ENCODE assay signal across 9 cellular contexts in genomic region chr20:34675993-34676641, GRCh38. TPM values are rescaled to one million over a fixed set of nuclear protein-coding genes. Genes with fewer than 3 reads are reported as not detected.
DNase-seq lines count a peak whose midpoint lies in the region; ATAC-seq, FAIRE-seq and TF ChIP-seq lines count a peak whose summit lies in the region.
"Had no signal": no experiment of that assay in that cellular context is flagged by ENCODE, and none has a peak within 500 bp of the region (broad histone marks: within the 10 kb centered on the region; RNA-seq: fewer than 3 reads in every experiment).

No MANE protein-coding gene starts in this region.

- FAIRE-seq in HepG2 (lab: Jason Lieb, UNC): no peak
- FAIRE-seq: endometrium had no signal

- H3K4me1 ChIP-seq in HepG2 (ENCODE audit: insufficient read depth, low read length) (peaks cover 29% of the 10 kb centered on the region), tibial nerve (peaks cover 0 to 22% (median 11%) of the 10 kb centered on the region in 4 donors)

- H3K27me3 Mint-ChIP-seq in activated naive CD4-positive, alpha-beta T cell treated with anti-CD3 and anti-CD28 coated beads for 36 hours (ENCODE audit: low read depth): no peaks in the 10 kb centered on the region
- no peaks in the 10 kb centered on the region for H3K27me3 Mint-ChIP-seq in activated naive CD8-positive, alpha-beta T cell treated with anti-CD3 and anti-CD28 coated beads, Interleukin-2, amount 50 U/mL, for 24 hours

- POLR2A ChIA-PET in HepG2 (lab: Yijun Ruan, JAX): interaction anchor here (1.2 to 2.6 kb wide), 9 partner anchors 23 to 375 kb away, joined by 3 to 43 read pairs (median 6); partner anchors contain the start of genes DYNLRB1 and TP53INP2

- no peak for TF ChIP-seq POLR2A in HepG2 (IDR thresholded peaks at IDR 0.05; ENCODE audit: insufficient read depth in 1 of 2, low read depth in 2 of 2, low read length in 2 of 2)
- TF ChIP-seq POLR2A in tibial nerve (IDR thresholded peaks at IDR 0.05): no peak

- H3K9me3 ChIP-seq in HepG2 (ENCODE audit: low read length): no peaks in the 10 kb centered on the region
- H3K9me3 ChIP-seq in tibial nerve: no peaks in the 10 kb centered on the region

- H3K36me3 ChIP-seq in HepG2 (replicated peaks in 1 of 2; ENCODE audit: control insufficient read depth in 1 of 2, insufficient read depth in 2 of 2, low read length in 2 of 2) (no peaks in the 10 kb centered on the region), tibial nerve (no peaks in the 10 kb centered on the region)

- H3K27ac ChIP-seq in HepG2 (ENCODE audit: extremely low read length, insufficient read depth, low read length) (peak overlapping the region; percentile 86), tibial nerve (peak overlapping the region; percentile 34 to 89 (median 86))

- H3K27me3 ChIP-seq in HepG2 (ENCODE audit: control insufficient read depth in 1 of 2, insufficient read depth in 2 of 2, low read length in 2 of 2) (peaks cover 0 to 4% of the 10 kb centered on the region in 2 experiments; a peak in 1 of 5 replicates), tibial nerve (no peaks in the 10 kb centered on the region)

- WGBS in HepG2 (ENCODE audit: low lambda C conversion rate): 2% methylated on average over 14 of the region's 14 CpGs
- WGBS in tibial nerve, 2 donors: 1% methylated on average over 14 of the region's 14 CpGs

- in situ Hi-C loops in HepG2 (cut with HindIII; ENCODE audit: extremely low pct_ligation_motif_present, low pct_unique_long_range_greater_than_20kb): loop anchor here (5.0 kb wide), 1 partner anchor 54 kb away; no protein-coding TSS in a partner anchor

- intact Hi-C loops in activated naive CD4-positive, alpha-beta T cell treated with anti-CD3 and anti-CD28 coated beads for 36 hours (cut with micrococcal nuclease): loop anchor here (2.0 to 5.0 kb wide), 4 partner anchors 159 to 1184 kb away; partner anchors contain the start of genes CBFA2T2, CHMP4B, DYNLRB1 and ITCH
- intact Hi-C loops in HepG2 (cut with micrococcal nuclease; ENCODE audit: unreplicated experiment): loop anchor here (1.0 kb wide), 1 partner anchor 28 kb away; the partner anchor contains the start of gene TP53INP2

- no peak for TF ChIP-seq CTCF in HepG2 (CRISPR knock-in tag; IDR thresholded peaks at IDR 0.05)
- no peak for TF ChIP-seq CTCF in tibial nerve (IDR thresholded peaks at IDR 0.05)
- TF ChIP-seq CTCF in GM20000 (IDR thresholded peaks at IDR 0.05; ENCODE audit: extremely low read depth, missing control alignments): no peak

- no peaks in the 10 kb centered on the region for H3K9me3 Mint-ChIP-seq in activated naive CD4-positive, alpha-beta T cell treated with anti-CD3 and anti-CD28 coated beads for 36 hours
- no peaks in the 10 kb centered on the region for H3K9me3 Mint-ChIP-seq in activated naive CD8-positive, alpha-beta T cell treated with anti-CD3 and anti-CD28 coated beads, Interleukin-2, amount 50 U/mL, for 24 hours

- no peak for ATAC-seq in activated naive CD8-positive, alpha-beta T cell treated with anti-CD3 and anti-CD28 coated beads, Interleukin-2, amount 50 U/mL, for 24 hours
- no peak for ATAC-seq in HepG2
- no peak for ATAC-seq in GM21367 (IDR thresholded peaks at IDR 0.05; ENCODE audit: unreplicated experiment)

- DNase-seq in activated naive CD4-positive, alpha-beta T cell treated with anti-CD3 and anti-CD28 coated beads for 36 hours: peak; percentile 4
- DNase-seq in activated naive CD4-positive, alpha-beta T cell (lab: John Stamatoyannopoulos, UW): no peak
- no peak for DNase-seq in activated naive CD8-positive, alpha-beta T cell treated with anti-CD3 and anti-CD28 coated beads, Interleukin-2, amount 50 U/mL, for 24 hours
- DNase-seq in HepG2 (ENCODE audit: low spot score) (no peak), tibial nerve (ENCODE audit: low spot score in 2 of 2) (no peak), GM20000 (ENCODE audit: low spot score) (no peak)
- no peak for DNase-seq in activated CD4-positive, CD25-positive, alpha-beta regulatory T cell treated with anti-CD3 and anti-CD28 coated beads, Interleukin-2, amount 50 U/mL, for 72 hours

- peak overlapping the region; percentile 81 for H3K9ac ChIP-seq in HepG2 (ENCODE audit: insufficient read depth, low read depth, low read length)

- peak overlapping the region; percentile 90 for H3K27ac Mint-ChIP-seq in activated naive CD4-positive, alpha-beta T cell treated with anti-CD3 and anti-CD28 coated beads for 36 hours
- peak overlapping the region; percentile 98 for H3K27ac Mint-ChIP-seq in activated naive CD8-positive, alpha-beta T cell treated with anti-CD3 and anti-CD28 coated beads, Interleukin-2, amount 50 U/mL, for 24 hours

- no peaks in the 10 kb centered on the region for H3K36me3 Mint-ChIP-seq in activated naive CD4-positive, alpha-beta T cell treated with anti-CD3 and anti-CD28 coated beads for 36 hours (ENCODE audit: low read depth)
- H3K36me3 Mint-ChIP-seq in activated naive CD8-positive, alpha-beta T cell treated with anti-CD3 and anti-CD28 coated beads, Interleukin-2, amount 50 U/mL, for 24 hours (ENCODE audit: low read depth): peaks cover 5% of the 10 kb centered on the region

- TF ChIP-seq EP300 in HepG2 (IDR thresholded peaks at IDR 0.05; ENCODE audit: low read depth in 2 of 2, low read length in 2 of 2) (no peak), HepG2 (CRISPR knock-in tag; IDR thresholded peaks at IDR 0.05; ENCODE audit: borderline replicate concordance) (no peak), tibial nerve (IDR thresholded peaks at IDR 0.05) (no peak)

- TF ChIP-seq RAD21 in HepG2 (CRISPR knock-in tag; IDR thresholded peaks at IDR 0.05): 0 out of 2 replicates have a peak, but pooled peaks have one; percentile 32

- no peak overlapping the region for H2AFZ ChIP-seq in HepG2 (ENCODE audit: low read length)

- H3K4me3 ChIP-seq in HepG2 (replicated peaks in 1 of 3; ENCODE audit: insufficient read depth in 1 of 3, low read depth in 2 of 3, low read length in 3 of 3) (peak overlapping the region; percentile 87 to 96 (median 89)), tibial nerve (peak overlapping the region; percentile 59 to 92 (median 80))

- TSS peak; percentile 82 for BruUV-seq in HepG2 (replicated peaks; lab: Mats Ljungman, UMichigan)

- H3K4me3 Mint-ChIP-seq in activated naive CD4-positive, alpha-beta T cell treated with anti-CD3 and anti-CD28 coated beads for 36 hours: peak overlapping the region; percentile 97
- peak overlapping the region; percentile 94 for H3K4me3 Mint-ChIP-seq in activated naive CD8-positive, alpha-beta T cell treated with anti-CD3 and anti-CD28 coated beads, Interleukin-2, amount 50 U/mL, for 24 hours

- CTCF ChIA-PET in activated naive CD4-positive, alpha-beta T cell treated with anti-CD3 and anti-CD28 coated beads for 36 hours (lab: Charles Lee): interaction anchor here (1.2 kb wide), 1 partner anchor 565 kb away, joined by 7 read pairs; no protein-coding TSS in a partner anchor
- CTCF ChIA-PET in HepG2 (lab: Yijun Ruan, JAX; ENCODE audit: low intra/inter-chr PET ratio, low total read pairs): interaction anchor here (1.3 kb wide), 1 partner anchor 55 kb away, joined by 5 read pairs; no protein-coding TSS in a partner anchor

- peaks cover 25% of the 10 kb centered on the region for H3K79me2 ChIP-seq in HepG2 (ENCODE audit: insufficient read depth, low read length)

- H3K4me2 ChIP-seq in HepG2 (ENCODE audit: low read depth, low read length): peak overlapping the region; percentile 93

- H3K4me1 Mint-ChIP-seq in activated naive CD4-positive, alpha-beta T cell treated with anti-CD3 and anti-CD28 coated beads for 36 hours (ENCODE audit: low read depth): peaks cover 29% of the 10 kb centered on the region
- peaks cover 29% of the 10 kb centered on the region for H3K4me1 Mint-ChIP-seq in activated naive CD8-positive, alpha-beta T cell treated with anti-CD3 and anti-CD28 coated beads, Interleukin-2, amount 50 U/mL, for 24 hours

- peaks cover 3% of the 10 kb centered on the region; the same call in 1 of the 2 replicates for H4K20me1 ChIP-seq in HepG2 (ENCODE audit: insufficient read depth, low read length)

RNA-seq across cellular contexts. Expression of gene PIGU, which starts 0.8 kb away (rescaled TPM):
- total RNA-seq in activated naive CD4-positive, alpha-beta T cell treated with anti-CD3 and anti-CD28 coated beads for 36 hours: 10 to 100 TPM; 18.8 to 18.9 TPM
- total RNA-seq in HepG2 (2016; rRNA removed; fragmentation: Illumina TruSeq; extraction: Trizol) (27.1 and 45.5 TPM in 2 replicates), tibial nerve (10 to 100 TPM; 20.6 to 31.5 (median 27.7) TPM)
- 7.9 and 10.2 TPM in 2 replicates for total RNA-seq in HepG2 (2016; cell fraction: cytosol; rRNA removed; fragmentation: Illumina TruSeq; extraction: Trizol; ENCODE audit: low read depth)
- 22.7 and 40.7 TPM in 2 replicates for total RNA-seq in HepG2 (2016; cell fraction: insoluble cytoplasmic fraction; rRNA removed; fragmentation: Illumina TruSeq; extraction: Trizol)
- 13.9 and 15.8 TPM in 2 replicates for total RNA-seq in HepG2 (2016; cell fraction: membrane; rRNA removed; fragmentation: Illumina TruSeq; extraction: Trizol)
- 46.7 and 53.0 TPM in 2 replicates for total RNA-seq in HepG2 (2016; cell fraction: nucleus; rRNA removed; fragmentation: Illumina TruSeq; extraction: Trizol)
- polyA plus RNA-seq in HepG2 (2011; rRNA removed): 175 and 231 TPM in 2 replicates
- 173 and 228 TPM in 2 replicates for polyA plus RNA-seq in HepG2 (2011; cell fraction: cytosol; rRNA removed)
- 61.5 and 68.6 TPM in 2 replicates for polyA plus RNA-seq in HepG2 (2011; cell fraction: nucleus; rRNA removed)
- polyA plus RNA-seq in HepG2 (2012): 58.5 and 63.1 TPM in 2 replicates
- 12.5 and 12.8 TPM in 2 replicates for polyA plus RNA-seq in HepG2 (2016; cell fraction: cytosol; fragmentation: Illumina TruSeq; extraction: Trizol; ENCODE audit: low read depth)
- 38.7 and 42.6 TPM in 2 replicates for polyA plus RNA-seq in HepG2 (2016; cell fraction: insoluble cytoplasmic fraction; fragmentation: Illumina TruSeq; extraction: Trizol; ENCODE audit: low read depth)
- polyA plus RNA-seq in HepG2 (2016; cell fraction: membrane; fragmentation: Illumina TruSeq; extraction: Trizol; ENCODE audit: low read depth): 20.5 and 21.1 TPM in 2 replicates
- 88.7 and 94.6 TPM in 2 replicates for polyA plus RNA-seq in HepG2 (2016; cell fraction: nucleus; fragmentation: Illumina TruSeq; extraction: Trizol; ENCODE audit: insufficient read depth, low read depth)
- polyA minus RNA-seq in HepG2 (2011; rRNA and poly(A)+ RNA removed; ENCODE audit: low replicate concordance): 185 and 339 TPM in 2 replicates
- 49.4 and 49.8 TPM in 2 replicates for polyA minus RNA-seq in HepG2 (2011; cell fraction: cytosol; rRNA and poly(A)+ RNA removed)
- 55.5 and 65.3 TPM in 2 replicates for polyA minus RNA-seq in HepG2 (2011; cell fraction: nucleus; rRNA and poly(A)+ RNA removed)

RNA-seq across cellular contexts. Expression of gene TP53INP2, which starts 28.0 kb away (rescaled TPM):
- total RNA-seq in activated naive CD4-positive, alpha-beta T cell treated with anti-CD3 and anti-CD28 coated beads for 36 hours: 1 to 10 TPM; 1.9 TPM
- 5.2 and 10.1 TPM in 2 replicates for total RNA-seq in HepG2 (2016; rRNA removed; fragmentation: Illumina TruSeq; extraction: Trizol)
- total RNA-seq in HepG2 (2016; cell fraction: cytosol; rRNA removed; fragmentation: Illumina TruSeq; extraction: Trizol; ENCODE audit: low read depth): 1.1 and 1.2 TPM in 2 replicates
- total RNA-seq in HepG2 (2016; cell fraction: insoluble cytoplasmic fraction; rRNA removed; fragmentation: Illumina TruSeq; extraction: Trizol): 5.0 and 8.1 TPM in 2 replicates
- 7.4 and 7.6 TPM in 2 replicates for total RNA-seq in HepG2 (2016; cell fraction: membrane; rRNA removed; fragmentation: Illumina TruSeq; extraction: Trizol)
- total RNA-seq in HepG2 (2016; cell fraction: nucleus; rRNA removed; fragmentation: Illumina TruSeq; extraction: Trizol): 10.1 and 10.3 TPM in 2 replicates
- polyA plus RNA-seq in HepG2 (2011; rRNA removed): 18.8 and 29.5 TPM in 2 replicates
- 11.4 and 22.8 TPM in 2 replicates for polyA plus RNA-seq in HepG2 (2011; cell fraction: cytosol; rRNA removed)
- 46.3 and 62.2 TPM in 2 replicates for polyA plus RNA-seq in HepG2 (2011; cell fraction: nucleus; rRNA removed)
- 67.2 and 70.2 TPM in 2 replicates for polyA plus RNA-seq in HepG2 (2012)
- polyA plus RNA-seq in HepG2 (2016; cell fraction: cytosol; fragmentation: Illumina TruSeq; extraction: Trizol; ENCODE audit: low read depth): 1.7 and 2.0 TPM in 2 replicates
- polyA plus RNA-seq in HepG2 (2016; cell fraction: insoluble cytoplasmic fraction; fragmentation: Illumina TruSeq; extraction: Trizol; ENCODE audit: low read depth): 20.8 and 28.1 TPM in 2 replicates
- 8.6 and 8.7 TPM in 2 replicates for polyA plus RNA-seq in HepG2 (2016; cell fraction: membrane; fragmentation: Illumina TruSeq; extraction: Trizol; ENCODE audit: low read depth)
- polyA plus RNA-seq in HepG2 (2016; cell fraction: nucleus; fragmentation: Illumina TruSeq; extraction: Trizol; ENCODE audit: insufficient read depth, low read depth): 28.2 and 29.8 TPM in 2 replicates
- 2.6 and 22.7 TPM in 2 replicates for polyA minus RNA-seq in HepG2 (2011; rRNA and poly(A)+ RNA removed; ENCODE audit: low replicate concordance)
- polyA minus RNA-seq in HepG2 (2011; cell fraction: cytosol; rRNA and poly(A)+ RNA removed): 21.5 and 41.0 TPM in 2 replicates
- polyA minus RNA-seq in HepG2 (2011; cell fraction: nucleus; rRNA and poly(A)+ RNA removed): 19.1 and 30.5 TPM in 2 replicates
- total RNA-seq in tibial nerve: 10 to 100 TPM; 11.9 to 19.5 (median 18.1) TPM
